ENCODE assay signal across 18 cellular contexts in genomic region chr6:157929076-157929475, GRCh38. TPM values are rescaled to one million over a fixed set of nuclear protein-coding genes. Genes with fewer than 3 reads are reported as not detected.
A peak's percentile ranks its signal among the peaks of the same experiment; 100 is the strongest.
DNase-seq lines count a peak whose midpoint lies in the region; ATAC-seq and TF ChIP-seq lines count a peak whose summit lies in the region.
"Had no signal": no experiment of that assay in that cellular context is flagged by ENCODE, and none has a peak within 500 bp of the region (broad histone marks: within the 10 kb centered on the region; RNA-seq: fewer than 3 reads in every experiment).

No MANE protein-coding gene starts in this region.

- H2AK5ac ChIP-seq in trophoblast cell (ENCODE audit: low read length): no peak overlapping the region

- H3K9me3 ChIP-seq in cardiac muscle cell (ENCODE audit: low read depth): no peaks in the 10 kb centered on the region
- no peaks in the 10 kb centered on the region for H3K9me3 ChIP-seq in trophoblast cell (ENCODE audit: insufficient read depth, low read depth, low read length)

- H2BK12ac ChIP-seq in trophoblast cell (ENCODE audit: low read length): no peak overlapping the region

- no peak overlapping the region for H3K9ac ChIP-seq in trophoblast cell (ENCODE audit: low read length)

- H3K36me3 Mint-ChIP-seq in endothelial cell (ENCODE audit: low read depth, unreplicated experiment) (peaks cover 48% of the 10 kb centered on the region), nephron progenitor cell (ENCODE audit: low read depth) (peaks cover 81% of the 10 kb centered on the region), mesothelial cell of epicardium (peaks cover 46% of the 10 kb centered on the region)

- H3K36me3 ChIP-seq in cardiac muscle cell (peaks cover 18% of the 10 kb centered on the region), trophoblast cell (ENCODE audit: control insufficient read depth in 1 of 2, insufficient read depth in 2 of 2, low read length in 2 of 2) (peaks cover 22 to 43% of the 10 kb centered on the region in 2 experiments)

- H3K18ac ChIP-seq in trophoblast cell (ENCODE audit: low read length): no peak overlapping the region

- H2AFZ ChIP-seq in trophoblast cell (ENCODE audit: insufficient read depth, low read length, poor library complexity): no peak overlapping the region

- no peaks in the 10 kb centered on the region for H3K79me1 ChIP-seq in trophoblast cell (ENCODE audit: low read length)

- WGBS in trophoblast cell (ENCODE audit: extremely low coverage, insufficient coverage, insufficient read length): no CpG with 5 or more reads among the region's 7 CpGs

- intact Hi-C loops in Right ventricle myocardium inferior (cut with DNase I): no loop called here

- peaks cover 8% of the 10 kb centered on the region for H3K4me1 ChIP-seq in cardiac muscle cell (ENCODE audit: low read depth)
- H3K4me1 ChIP-seq in trophoblast cell (ENCODE audit: control insufficient read depth in 1 of 2, insufficient read depth in 2 of 2, low read length in 2 of 2): no peaks in the 10 kb centered on the region

- H3K27me3 ChIP-seq in cardiac muscle cell: no peaks in the 10 kb centered on the region
- H3K27me3 ChIP-seq in trophoblast cell (ENCODE audit: insufficient read depth, low read length): no peaks in the 10 kb centered on the region

- no peak overlapping the region for H2BK5ac ChIP-seq in trophoblast cell (ENCODE audit: low read depth, low read length, poor library complexity)

- no peak overlapping the region for H4K91ac ChIP-seq in trophoblast cell (ENCODE audit: low read depth, low read length)

- H3K4me2 ChIP-seq in trophoblast cell (ENCODE audit: low read length): no peak overlapping the region

- peaks cover 22% of the 10 kb centered on the region for H3K4me1 Mint-ChIP-seq in endothelial cell (ENCODE audit: unreplicated experiment)
- peaks cover 6% of the 10 kb centered on the region for H3K4me1 Mint-ChIP-seq in nephron progenitor cell
- no peaks in the 10 kb centered on the region for H3K4me1 Mint-ChIP-seq in mesothelial cell of epicardium
- H3K4me1 Mint-ChIP-seq: CD8-positive, alpha-beta memory T cell had no signal

- H3K9me3 Mint-ChIP-seq in endothelial cell (ENCODE audit: unreplicated experiment): no peaks in the 10 kb centered on the region
- no peaks in the 10 kb centered on the region for H3K9me3 Mint-ChIP-seq in nephron progenitor cell
- peaks cover 4% of the 10 kb centered on the region for H3K9me3 Mint-ChIP-seq in mesothelial cell of epicardium
- H3K9me3 Mint-ChIP-seq: CD8-positive, alpha-beta memory T cell had no signal

- H3K4me3 Mint-ChIP-seq in endothelial cell (ENCODE audit: unreplicated experiment) (peak overlapping the region; percentile 61), nephron progenitor cell (no peak overlapping the region), mesothelial cell of epicardium (no peak overlapping the region)
- H3K4me3 Mint-ChIP-seq: CD8-positive, alpha-beta memory T cell had no signal

- H3K4ac ChIP-seq in trophoblast cell (ENCODE audit: low read depth, low read length): no peak overlapping the region

- no peak for TF ChIP-seq CTCF in cardiac muscle cell (IDR thresholded peaks at IDR 0.05; ENCODE audit: low read depth, low read length)
- TF ChIP-seq CTCF in endothelial cell (IDR thresholded peaks at IDR 0.05; ENCODE audit: unreplicated experiment): no peak
- no peak for TF ChIP-seq CTCF in nephron progenitor cell (IDR thresholded peaks at IDR 0.05)
- no peak for TF ChIP-seq CTCF in mesothelial cell of epicardium (IDR thresholded peaks at IDR 0.05; ENCODE audit: unreplicated experiment)

- H3K14ac ChIP-seq in trophoblast cell (ENCODE audit: low read length): no peak overlapping the region

- no peak overlapping the region for H4K12ac ChIP-seq in trophoblast cell (ENCODE audit: low read depth, low read length)

- peaks cover 1% of the 10 kb centered on the region for H3K27me3 Mint-ChIP-seq in endothelial cell (ENCODE audit: unreplicated experiment)
- H3K27me3 Mint-ChIP-seq in nephron progenitor cell (ENCODE audit: low read depth, poor library complexity): no peaks in the 10 kb centered on the region
- no peaks in the 10 kb centered on the region for H3K27me3 Mint-ChIP-seq in mesothelial cell of epicardium (ENCODE audit: low read depth)
- H3K27me3 Mint-ChIP-seq: CD8-positive, alpha-beta memory T cell had no signal

- H2BK120ac ChIP-seq in trophoblast cell (ENCODE audit: insufficient read depth, low read length, poor library complexity): no peak overlapping the region

- H3K27ac Mint-ChIP-seq in endothelial cell (ENCODE audit: unreplicated experiment) (peak overlapping the region; percentile 88), nephron progenitor cell (peak overlapping the region; percentile 95), mesothelial cell of epicardium (no peak overlapping the region)
- H3K27ac Mint-ChIP-seq: CD8-positive, alpha-beta memory T cell had no signal

- peak overlapping the region; percentile 53 for H3K27ac ChIP-seq in cardiac muscle cell
- no peak overlapping the region for H3K27ac ChIP-seq in trophoblast cell (ENCODE audit: low read depth, low read length)

- no peak overlapping the region for H3K23ac ChIP-seq in trophoblast cell (ENCODE audit: low read length)

- no peak overlapping the region for H3K4me3 ChIP-seq in cardiac muscle cell
- H3K4me3 ChIP-seq in trophoblast cell (ENCODE audit: low read depth, low read length): no peak overlapping the region

- DNase-seq in cardiac muscle cell (ENCODE audit: low read depth in 1 of 2, low spot score in 1 of 2) (no peak), Right ventricle myocardium inferior (ENCODE audit: missing footprints) (no peak), endothelial cell (ENCODE audit: low spot score) (peak; percentile 26), nephron progenitor cell (no peak), DMS53 treated with DMSO at 0.1 percent for 48 hours (lab: John Stamatoyannopoulos, UW; ENCODE audit: unreplicated experiment) (no peak), mesothelial cell of epicardium (ENCODE audit: low spot score in 2 of 2, unreplicated experiment in 2 of 2) (no peak), trophoblast cell (no peak)
- no peak for DNase-seq in activated naive CD4-positive, alpha-beta T cell (lab: John Stamatoyannopoulos, UW)
- DNase-seq: 8988T; CD8-positive, alpha-beta memory T cell; GOT3; KG1; NCI-H1048; NCI-H146; NCI-H2081 treated with DMSO at 0.1 percent for 48 hours; NCI-H510A; NCI-H774; RPMI8226 had no signal

- ATAC-seq in Right ventricle myocardium inferior: no peak

- H3K79me2 ChIP-seq in trophoblast cell (ENCODE audit: control insufficient read depth, insufficient read depth, low read length, poor library complexity): no peaks in the 10 kb centered on the region

- H4K8ac ChIP-seq in trophoblast cell (ENCODE audit: low read depth, low read length): no peak overlapping the region

RNA-seq across cellular contexts. Expression of gene SYNJ2, which starts 52.6 kb away (rescaled TPM):
- 1.3 and 2.9 TPM in 2 replicates for total RNA-seq in cardiac muscle cell
- polyA plus RNA-seq in cardiac muscle cell: 2.1 and 2.8 TPM in 2 replicates
- 15.0 TPM for total RNA-seq in Right ventricle myocardium inferior
- total RNA-seq in endothelial cell (ENCODE audit: unreplicated experiment): 33.7 TPM
- 39.6 to 42.7 TPM (median 41.0 TPM) in 3 replicates for total RNA-seq in mesothelial cell of epicardium
- polyA plus RNA-seq in trophoblast cell (2013): 22.0 and 25.0 TPM in 2 replicates
